In the genomic region with DNA sequence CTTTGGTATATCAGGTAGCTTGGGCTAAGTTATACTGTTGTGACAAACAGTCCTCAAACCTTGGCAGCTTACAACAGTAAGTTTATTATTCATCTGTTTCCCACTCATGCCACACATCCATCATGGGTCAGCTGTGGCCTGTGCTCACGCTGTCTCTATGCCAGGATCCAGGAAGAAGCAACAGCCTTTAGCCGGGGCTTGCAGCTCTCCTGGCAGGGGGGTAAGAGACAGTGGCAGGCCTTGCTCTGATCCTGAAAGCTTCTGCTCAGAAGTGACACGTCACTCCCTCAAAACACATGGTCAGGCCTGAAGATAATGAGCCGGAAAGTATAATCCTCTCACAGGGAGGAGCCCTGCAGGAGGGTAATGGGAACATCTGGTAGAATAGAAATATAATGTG, we compare ENCODE assay signal across 16 cellular contexts.
DNase-seq lines count a peak whose midpoint lies in the region; ATAC-seq, FAIRE-seq and TF ChIP-seq lines count a peak whose summit lies in the region.
"Had no signal": no experiment of that assay in that cellular context is flagged by ENCODE, and none has a peak within 500 bp of the region (broad histone marks: within the 10 kb centered on the region; RNA-seq: fewer than 3 reads in every experiment).

No MANE protein-coding gene starts in this region.

- POLR2A ChIA-PET in K562 (lab: Yijun Ruan, JAX) = interaction anchor here (0.7 to 1.6 kb wide), 2 partner anchors 9 to 444 kb away, joined by 3 to 5 read pairs; no protein-coding TSS in a partner anchor

- H3K4me3 ChIP-seq in K562 (no peak overlapping the region), neural progenitor cell (no peak overlapping the region), mammary epithelial cell (replicated peaks in 1 of 3; ENCODE audit: insufficient read depth in 1 of 3, low read depth in 2 of 3, low read length in 3 of 3) (no peak overlapping the region)
- H3K4me3 ChIP-seq: dorsolateral prefrontal cortex, GM12878, skin epidermis, uterus had no signal

- no peak for TF ChIP-seq RAD21 in K562 (CRISPR knock-in tag; conservative IDR thresholded peaks at IDR 0.05 in 1 of 2, IDR thresholded peaks at IDR 0.05 in 1 of 2)

- 9% methylated on average over 4 of the region's 4 CpGs for WGBS in K562 (ENCODE audit: insufficient coverage, low coverage, missing lambda C conversion rate)
- 63% methylated on average over 4 of the region's 4 CpGs for WGBS in mammary epithelial cell (ENCODE audit: low coverage, missing lambda C conversion rate)

- CTCF ChIA-PET in K562 (lab: Yijun Ruan, JAX; ENCODE audit: low intra/inter-chr PET ratio) = no interaction called here
- CTCF ChIA-PET in mammary epithelial cell (lab: Charles Lee; ENCODE audit: low non-redundant PET) = no interaction called here

- intact Hi-C loops in K562 (cut with micrococcal nuclease) = no loop called here
- intact Hi-C loops in mammary epithelial cell (cut with micrococcal nuclease) = no loop called here

- BruUV-seq in K562 (replicated peaks; lab: Mats Ljungman, UMichigan) = no TSS peak
- BruUV-seq in mammary epithelial cell (replicated peaks; lab: Mats Ljungman, UMichigan) = no TSS peak

- H3K27ac ChIP-seq in K562 (ENCODE audit: extremely low read depth, low read depth, low read length) (no peak overlapping the region), neural progenitor cell (no peak overlapping the region), mammary epithelial cell (ENCODE audit: insufficient read depth, low read depth, low read length) (no peak overlapping the region)
- H3K27ac ChIP-seq: uterus had no signal

- H3K9me1 ChIP-seq in K562 (ENCODE audit: control insufficient read depth, insufficient read depth, low read length) = no peaks in the 10 kb centered on the region

- H3K36me3 ChIP-seq in K562 (ENCODE audit: control insufficient read depth, insufficient read depth, low read length) (no peaks in the 10 kb centered on the region), neural progenitor cell (no peaks in the 10 kb centered on the region), mammary epithelial cell (ENCODE audit: insufficient read depth, low read length) (no peaks in the 10 kb centered on the region)
- H3K36me3 ChIP-seq: uterus had no signal

- no peak overlapping the region for H3K27ac Mint-ChIP-seq in neural progenitor cell
- H3K27ac Mint-ChIP-seq: activated naive CD8-positive, alpha-beta T cell treated with anti-CD3 and anti-CD28 coated beads for 36 hours had no signal

- H3K4me2 ChIP-seq in K562 (ENCODE audit: insufficient read depth, low read length) (no peak overlapping the region), neural progenitor cell (no peak overlapping the region), mammary epithelial cell (ENCODE audit: insufficient read depth, low read depth, low read length) (no peak overlapping the region)

- peak; percentile 57 for DNase-seq in Daoy (ENCODE audit: low read depth)
- peak; percentile 36 for DNase-seq in NCI-H345 treated with DMSO at 0.1 percent for 48 hours (lab: John Stamatoyannopoulos, UW; ENCODE audit: unreplicated experiment)
- peak; percentile 29 to 65 (median 48) for DNase-seq in K562 (ENCODE audit: extremely low read depth in 1 of 4, low spot score in 3 of 4)
- peak; percentile 69 for DNase-seq in neural progenitor cell (ENCODE audit: low spot score)
- no peak for DNase-seq in DMS79 (lab: John Stamatoyannopoulos, UW)
- DNase-seq in mammary epithelial cell = no peak
- DNase-seq in KBM-7 = no peak
- DNase-seq: activated naive CD8-positive, alpha-beta T cell treated with anti-CD3 and anti-CD28 coated beads for 36 hours; CD4-positive, alpha-beta memory T cell; NK-92 treated with Interleukin-12 subunit alpha and Interleukin-12 subunit beta, amount 100 ng/mL, for 24 hours; T-helper 1 cell; uterus had no signal

- no peak overlapping the region for H3K4me3 Mint-ChIP-seq in neural progenitor cell
- H3K4me3 Mint-ChIP-seq: activated naive CD8-positive, alpha-beta T cell treated with anti-CD3 and anti-CD28 coated beads for 36 hours; CD4-positive, alpha-beta memory T cell had no signal

- no peaks in the 10 kb centered on the region for H3F3A ChIP-seq in neural progenitor cell (ENCODE audit: low read depth)

- dilution Hi-C loops in mammary epithelial cell (cut with HindIII; ENCODE audit: low sequenced_read_pairs) = no loop called here

- peak; percentile 91 for FAIRE-seq in K562 (lab: Jason Lieb, UNC)
- FAIRE-seq: GM12878 had no signal

- TF ChIP-seq EP300 in K562 (IDR thresholded peaks at IDR 0.05; ENCODE audit: low read length) = no peak

- H3K79me2 ChIP-seq in K562 (ENCODE audit: control insufficient read depth, insufficient read depth, low read length) (no peaks in the 10 kb centered on the region), neural progenitor cell (ENCODE audit: low read depth) (no peaks in the 10 kb centered on the region), mammary epithelial cell (ENCODE audit: insufficient read depth, low read length) (no peaks in the 10 kb centered on the region)

- H3K9ac ChIP-seq in K562 (ENCODE audit: insufficient read depth in 1 of 2, low read depth in 2 of 2, low read length in 2 of 2) (no peak overlapping the region), neural progenitor cell (no peak overlapping the region), mammary epithelial cell (ENCODE audit: insufficient read depth, low read length) (no peak overlapping the region)

- no peak overlapping the region; the same call in 1 of the 2 replicates for H2AFZ ChIP-seq in K562 (ENCODE audit: low read depth, low read length)
- H2AFZ ChIP-seq in neural progenitor cell (replicated peaks) = no peak overlapping the region
- no peak overlapping the region for H2AFZ ChIP-seq in mammary epithelial cell (ENCODE audit: low read depth, low read length)

- H4K20me1 ChIP-seq in K562 (replicated peaks; ENCODE audit: control insufficient read depth, insufficient read depth, low read length) (no peaks in the 10 kb centered on the region; the same call in 1 of the 2 replicates), neural progenitor cell (ENCODE audit: low read depth) (no peaks in the 10 kb centered on the region), mammary epithelial cell (ENCODE audit: insufficient read depth, low read length) (no peaks in the 10 kb centered on the region)

- H3K4me1 ChIP-seq in K562 (replicated peaks in 1 of 2; ENCODE audit: control insufficient read depth in 2 of 2, insufficient read depth in 2 of 2, low read length in 2 of 2) = peaks cover 0 to 6% of the 10 kb centered on the region in 2 experiments; a peak in 3 of 5 replicates
- H3K4me1 ChIP-seq in neural progenitor cell = peaks cover 18% of the 10 kb centered on the region
- H3K4me1 ChIP-seq in mammary epithelial cell (ENCODE audit: insufficient read depth, low read length) = no peaks in the 10 kb centered on the region
- H3K4me1 ChIP-seq: uterus had no signal

- TF ChIP-seq CTCF in K562 (IDR thresholded peaks at IDR 0.05 in 2 of 3, conservative IDR thresholded peaks at IDR 0.05 in 1 of 3; ENCODE audit: insufficient read depth in 2 of 3, low read depth in 1 of 3, low read length in 3 of 3) (no peak), neural progenitor cell (IDR thresholded peaks at IDR 0.05) (no peak), mammary epithelial cell (conservative IDR thresholded peaks at IDR 0.05 in 1 of 2, IDR thresholded peaks at IDR 0.05 in 1 of 2; ENCODE audit: extremely low read depth in 1 of 2, insufficient read depth in 1 of 2, low read depth in 1 of 2, low read length in 2 of 2) (no peak)

- peak; percentile 82 for ATAC-seq in K562
- no peak for ATAC-seq in HG03175 (IDR thresholded peaks at IDR 0.05; ENCODE audit: unreplicated experiment)
- ATAC-seq: GM12878 had no signal

- H3K27me3 ChIP-seq in K562 (ENCODE audit: control insufficient read depth in 2 of 2, insufficient read depth in 2 of 2, low read length in 2 of 2) (peaks cover 0 to 9% of the 10 kb centered on the region in 2 experiments; a peak in 2 of 5 replicates), neural progenitor cell (no peaks in the 10 kb centered on the region), mammary epithelial cell (ENCODE audit: insufficient read depth, low read length) (no peaks in the 10 kb centered on the region)
- H3K27me3 ChIP-seq: dorsolateral prefrontal cortex, uterus had no signal

- peaks cover 28% of the 10 kb centered on the region for H3K4me1 Mint-ChIP-seq in neural progenitor cell

- peaks cover 5% of the 10 kb centered on the region for H3K27me3 Mint-ChIP-seq in neural progenitor cell (ENCODE audit: insufficient read depth, low read depth)
- H3K27me3 Mint-ChIP-seq: activated naive CD8-positive, alpha-beta T cell treated with anti-CD3 and anti-CD28 coated beads for 36 hours; CD4-positive, alpha-beta memory T cell had no signal

- H3K36me3 Mint-ChIP-seq in neural progenitor cell = peaks cover 4% of the 10 kb centered on the region

- peaks cover 3% of the 10 kb centered on the region for H3K9me3 Mint-ChIP-seq in neural progenitor cell
- H3K9me3 Mint-ChIP-seq: activated naive CD8-positive, alpha-beta T cell treated with anti-CD3 and anti-CD28 coated beads for 36 hours; CD4-positive, alpha-beta memory T cell had no signal

- TF ChIP-seq POLR2A in K562 (conservative IDR thresholded peaks at IDR 0.05) = no peak

- in situ Hi-C loops in K562 (cut with MboI) = no loop called here
- in situ Hi-C loops in mammary epithelial cell (cut with MboI; ENCODE audit: low sequenced_read_pairs in 2 of 2) = no loop called here
- in situ Hi-C loops in KBM-7 (cut with MboI; ENCODE audit: low pct_unique_long_range_greater_than_20kb, low sequenced_read_pairs) = no loop called here

- H3K9me3 ChIP-seq in K562 (replicated peaks; ENCODE audit: control insufficient read depth, insufficient read depth, low read depth, low read length) (no peaks in the 10 kb centered on the region), neural progenitor cell (ENCODE audit: low read depth) (no peaks in the 10 kb centered on the region), mammary epithelial cell (replicated peaks; ENCODE audit: insufficient read depth, low read length) (no peaks in the 10 kb centered on the region)
- H3K9me3 ChIP-seq: uterus had no signal

TF ChIP-seq in K562, 482 proteins besides CTCF, POLR2A, EP300 and RAD21 (continues in another document):
- TF ChIP-seq L3MBTL2 (IDR thresholded peaks at IDR 0.05) (peak; percentile 57), GATAD2B (IDR thresholded peaks at IDR 0.05; ENCODE audit: borderline replicate concordance) (no peak)

Comparison
In these comparisons a context has a peak if more than half of its experiments do, and no peak if none do; other contexts are left out.
1. DNase-seq: peak in Daoy (single experiment), NCI-H345 treated with DMSO at 0.1 percent for 48 hours (single experiment), K562 (4 of 4) and neural progenitor cell (single experiment); none in DMS79 (single experiment), mammary epithelial cell (single experiment) and KBM-7 (single experiment).